In genomic region chr3:32048487-32049174, GRCh38 we compare ENCODE assay signal across 1 cellular context.
TF ChIP-seq lines count a peak whose summit lies in the region.

No MANE protein-coding gene starts in this region.

TF ChIP-seq in K562, 482 proteins besides CTCF, POLR2A, EP300 and RAD21 (continued from another document and continues in another):
- peak; percentile 76; the same call in 1 of the 2 replicates for TF ChIP-seq ZBTB26 (CRISPR knock-in tag; IDR thresholded peaks at IDR 0.05)
- TF ChIP-seq, protein P1, sequence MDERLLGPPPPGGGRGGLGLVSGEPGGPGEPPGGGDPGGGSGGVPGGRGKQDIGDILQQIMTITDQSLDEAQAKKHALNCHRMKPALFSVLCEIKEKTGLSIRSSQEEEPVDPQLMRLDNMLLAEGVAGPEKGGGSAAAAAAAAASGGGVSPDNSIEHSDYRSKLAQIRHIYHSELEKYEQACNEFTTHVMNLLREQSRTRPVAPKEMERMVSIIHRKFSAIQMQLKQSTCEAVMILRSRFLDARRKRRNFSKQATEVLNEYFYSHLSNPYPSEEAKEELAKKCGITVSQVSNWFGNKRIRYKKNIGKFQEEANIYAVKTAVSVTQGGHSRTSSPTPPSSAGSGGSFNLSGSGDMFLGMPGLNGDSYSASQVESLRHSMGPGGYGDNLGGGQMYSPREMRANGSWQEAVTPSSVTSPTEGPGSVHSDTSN (CRISPR knock-in tag; IDR thresholded peaks at IDR 0.05; ENCODE audit: low read depth) = no peak
- TF ChIP-seq, protein P1 (tag; conservative IDR thresholded peaks at IDR 0.05; ENCODE audit: low read depth) = peak; percentile 45; the same call in 1 of the 2 replicates
- TF ChIP-seq HINFP (tag; conservative IDR thresholded peaks at IDR 0.05; ENCODE audit: low read depth) = peak; percentile 92
- 0 out of 2 replicates have a peak, but pooled peaks have one; percentile 12 for TF ChIP-seq ARID3B (CRISPR knock-in tag; IDR thresholded peaks at IDR 0.05; ENCODE audit: borderline replicate concordance)
- TF ChIP-seq GABPB2 (CRISPR knock-in tag; conservative IDR thresholded peaks at IDR 0.05) = peak; percentile 83; the same call in 1 of the 2 replicates
- 0 out of 2 replicates have a peak, but pooled peaks have one; percentile 40 for TF ChIP-seq ZNF165 (CRISPR knock-in tag; IDR thresholded peaks at IDR 0.05; ENCODE audit: borderline replicate concordance)
- TF ChIP-seq ZNF668 (CRISPR knock-in tag; IDR thresholded peaks at IDR 0.05) = peak; percentile 97
- no peak for TF ChIP-seq RBFOX2 (IDR thresholded peaks at IDR 0.05; ENCODE audit: low read depth, low read length)
- TF ChIP-seq ZNF239 (CRISPR knock-in tag; IDR thresholded peaks at IDR 0.05) = peak; percentile 88
- TF ChIP-seq, protein P2, sequence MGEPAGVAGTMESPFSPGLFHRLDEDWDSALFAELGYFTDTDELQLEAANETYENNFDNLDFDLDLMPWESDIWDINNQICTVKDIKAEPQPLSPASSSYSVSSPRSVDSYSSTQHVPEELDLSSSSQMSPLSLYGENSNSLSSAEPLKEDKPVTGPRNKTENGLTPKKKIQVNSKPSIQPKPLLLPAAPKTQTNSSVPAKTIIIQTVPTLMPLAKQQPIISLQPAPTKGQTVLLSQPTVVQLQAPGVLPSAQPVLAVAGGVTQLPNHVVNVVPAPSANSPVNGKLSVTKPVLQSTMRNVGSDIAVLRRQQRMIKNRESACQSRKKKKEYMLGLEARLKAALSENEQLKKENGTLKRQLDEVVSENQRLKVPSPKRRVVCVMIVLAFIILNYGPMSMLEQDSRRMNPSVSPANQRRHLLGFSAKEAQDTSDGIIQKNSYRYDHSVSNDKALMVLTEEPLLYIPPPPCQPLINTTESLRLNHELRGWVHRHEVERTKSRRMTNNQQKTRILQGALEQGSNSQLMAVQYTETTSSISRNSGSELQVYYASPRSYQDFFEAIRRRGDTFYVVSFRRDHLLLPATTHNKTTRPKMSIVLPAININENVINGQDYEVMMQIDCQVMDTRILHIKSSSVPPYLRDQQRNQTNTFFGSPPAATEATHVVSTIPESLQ (CRISPR knock-in tag; IDR thresholded peaks at IDR 0.05) = no peak
- TF ChIP-seq, protein P3, sequence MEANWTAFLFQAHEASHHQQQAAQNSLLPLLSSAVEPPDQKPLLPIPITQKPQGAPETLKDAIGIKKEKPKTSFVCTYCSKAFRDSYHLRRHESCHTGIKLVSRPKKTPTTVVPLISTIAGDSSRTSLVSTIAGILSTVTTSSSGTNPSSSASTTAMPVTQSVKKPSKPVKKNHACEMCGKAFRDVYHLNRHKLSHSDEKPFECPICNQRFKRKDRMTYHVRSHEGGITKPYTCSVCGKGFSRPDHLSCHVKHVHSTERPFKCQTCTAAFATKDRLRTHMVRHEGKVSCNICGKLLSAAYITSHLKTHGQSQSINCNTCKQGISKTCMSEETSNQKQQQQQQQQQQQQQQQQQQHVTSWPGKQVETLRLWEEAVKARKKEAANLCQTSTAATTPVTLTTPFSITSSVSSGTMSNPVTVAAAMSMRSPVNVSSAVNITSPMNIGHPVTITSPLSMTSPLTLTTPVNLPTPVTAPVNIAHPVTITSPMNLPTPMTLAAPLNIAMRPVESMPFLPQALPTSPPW (CRISPR knock-in tag; IDR thresholded peaks at IDR 0.05) = 0 out of 2 replicates have a peak, but pooled peaks have one; percentile 7
- TF ChIP-seq PPARD (CRISPR knock-in tag; IDR thresholded peaks at IDR 0.05) = peak; percentile 75
- TF ChIP-seq NEUROD1 (IDR thresholded peaks at IDR 0.05; ENCODE audit: borderline replicate concordance, low read depth, low read length, partially characterized antibody) = no peak
- TF ChIP-seq PHB (CRISPR knock-in tag; IDR thresholded peaks at IDR 0.05) = 0 out of 2 replicates have a peak, but pooled peaks have one; percentile 57
- peak; percentile 97 for TF ChIP-seq ZNF583 (CRISPR knock-in tag; IDR thresholded peaks at IDR 0.05)
- TF ChIP-seq ATF3 (IDR thresholded peaks at IDR 0.05) = peak; percentile 39; the same call in 1 of the 2 replicates
- TF ChIP-seq ATF3 (CRISPR knock-in tag; conservative IDR thresholded peaks at IDR 0.05) = no peak
- peak; percentile 93 for TF ChIP-seq MEF2D (tag; conservative IDR thresholded peaks at IDR 0.05; ENCODE audit: low read depth)
- TF ChIP-seq ELF2 (CRISPR knock-in tag; IDR thresholded peaks at IDR 0.05) = 0 out of 2 replicates have a peak, but pooled peaks have one; percentile 28
- TF ChIP-seq RHOXF2B (CRISPR knock-in tag; conservative IDR thresholded peaks at IDR 0.05) = peak; percentile 91
- TF ChIP-seq HMG20B (CRISPR knock-in tag; IDR thresholded peaks at IDR 0.05) = no peak
- TF ChIP-seq STAT5B (CRISPR knock-in tag; IDR thresholded peaks at IDR 0.05) = peak; percentile 64
- TF ChIP-seq NCOA4 (IDR thresholded peaks at IDR 0.05; ENCODE audit: partially characterized antibody) = no peak
- peak; percentile 76 for TF ChIP-seq CXXC5 (CRISPR knock-in tag; IDR thresholded peaks at IDR 0.05)
- TF ChIP-seq GTF2A2 (tag; IDR thresholded peaks at IDR 0.05) = peak; percentile 97
- peak; percentile 74; the same call in 1 of the 2 replicates for TF ChIP-seq ERF (CRISPR knock-in tag; IDR thresholded peaks at IDR 0.05)
- TF ChIP-seq CAMTA2 (CRISPR knock-in tag; conservative IDR thresholded peaks at IDR 0.05) = no peak
- TF ChIP-seq NFXL1 (CRISPR knock-in tag; IDR thresholded peaks at IDR 0.05) = peak; percentile 90
- TF ChIP-seq, protein P4, sequence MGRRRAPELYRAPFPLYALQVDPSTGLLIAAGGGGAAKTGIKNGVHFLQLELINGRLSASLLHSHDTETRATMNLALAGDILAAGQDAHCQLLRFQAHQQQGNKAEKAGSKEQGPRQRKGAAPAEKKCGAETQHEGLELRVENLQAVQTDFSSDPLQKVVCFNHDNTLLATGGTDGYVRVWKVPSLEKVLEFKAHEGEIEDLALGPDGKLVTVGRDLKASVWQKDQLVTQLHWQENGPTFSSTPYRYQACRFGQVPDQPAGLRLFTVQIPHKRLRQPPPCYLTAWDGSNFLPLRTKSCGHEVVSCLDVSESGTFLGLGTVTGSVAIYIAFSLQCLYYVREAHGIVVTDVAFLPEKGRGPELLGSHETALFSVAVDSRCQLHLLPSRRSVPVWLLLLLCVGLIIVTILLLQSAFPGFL (CRISPR knock-in tag; IDR thresholded peaks at IDR 0.05) = no peak
- TF ChIP-seq, protein P5, sequence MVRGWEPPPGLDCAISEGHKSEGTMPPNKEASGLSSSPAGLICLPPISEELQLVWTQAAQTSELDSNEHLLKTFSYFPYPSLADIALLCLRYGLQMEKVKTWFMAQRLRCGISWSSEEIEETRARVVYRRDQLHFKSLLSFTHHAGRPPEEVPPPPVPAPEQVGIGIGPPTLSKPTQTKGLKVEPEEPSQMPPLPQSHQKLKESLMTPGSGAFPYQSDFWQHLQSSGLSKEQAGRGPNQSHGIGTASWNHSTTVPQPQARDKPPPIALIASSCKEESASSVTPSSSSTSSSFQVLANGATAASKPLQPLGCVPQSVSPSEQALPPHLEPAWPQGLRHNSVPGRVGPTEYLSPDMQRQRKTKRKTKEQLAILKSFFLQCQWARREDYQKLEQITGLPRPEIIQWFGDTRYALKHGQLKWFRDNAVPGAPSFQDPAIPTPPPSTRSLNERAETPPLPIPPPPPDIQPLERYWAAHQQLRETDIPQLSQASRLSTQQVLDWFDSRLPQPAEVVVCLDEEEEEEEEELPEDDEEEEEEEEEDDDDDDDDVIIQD (CRISPR knock-in tag; IDR thresholded peaks at IDR 0.05) = no peak; the same call in 1 of the 2 replicates
- TF ChIP-seq TEAD1 (CRISPR knock-in tag; IDR thresholded peaks at IDR 0.05) = peak in 1 of 2 experiments; percentile 83; a peak in 1 of 4 replicates
- TF ChIP-seq ZNF76 (CRISPR knock-in tag; IDR thresholded peaks at IDR 0.05; ENCODE audit: borderline replicate concordance) = peak; percentile 93
- TF ChIP-seq TSHZ1 (CRISPR knock-in tag; IDR thresholded peaks at IDR 0.05) = peak; percentile 93
- TF ChIP-seq ZNF311 (CRISPR knock-in tag; IDR thresholded peaks at IDR 0.05) = peak; percentile 92
- TF ChIP-seq KLF1 (tag; IDR thresholded peaks at IDR 0.05) = peak; percentile 67; the same call in 1 of the 2 replicates
- TF ChIP-seq PRMT5 (CRISPR knock-in tag; IDR thresholded peaks at IDR 0.05) = no peak
- TF ChIP-seq ELK3 (CRISPR knock-in tag; IDR thresholded peaks at IDR 0.05) = peak; percentile 85
- peak; percentile 87; the same call in 1 of the 2 replicates for TF ChIP-seq ZNF41 (CRISPR knock-in tag; conservative IDR thresholded peaks at IDR 0.05)
